Comparison of ENCODE assay signal across 1 cellular context in genomic region chr15:64426845-64427465, GRCh38.
TF ChIP-seq lines count a peak whose summit lies in the region.

No MANE protein-coding gene starts in this region.

TF ChIP-seq in WTC11, 78 proteins besides CTCF, POLR2A, EP300 and RAD21 (continued from another document):
- TF ChIP-seq ATF6 (CRISPR knock-in tag; IDR thresholded peaks at IDR 0.05) (no peak), ZNF532 (CRISPR knock-in tag; IDR thresholded peaks at IDR 0.05; ENCODE audit: borderline replicate concordance) (no peak), MXD4 (CRISPR knock-in tag; IDR thresholded peaks at IDR 0.05; ENCODE audit: borderline replicate concordance) (no peak), ZNF425 (CRISPR knock-in tag; conservative IDR thresholded peaks at IDR 0.05) (no peak), TP53 (CRISPR knock-in tag; IDR thresholded peaks at IDR 0.05) (no peak), ZNF416 (CRISPR knock-in tag; IDR thresholded peaks at IDR 0.05) (no peak), ETV6 (CRISPR knock-in tag; IDR thresholded peaks at IDR 0.05) (no peak), OVOL2 (CRISPR knock-in tag; IDR thresholded peaks at IDR 0.05; ENCODE audit: borderline replicate concordance) (no peak)
